In the genomic region with DNA sequence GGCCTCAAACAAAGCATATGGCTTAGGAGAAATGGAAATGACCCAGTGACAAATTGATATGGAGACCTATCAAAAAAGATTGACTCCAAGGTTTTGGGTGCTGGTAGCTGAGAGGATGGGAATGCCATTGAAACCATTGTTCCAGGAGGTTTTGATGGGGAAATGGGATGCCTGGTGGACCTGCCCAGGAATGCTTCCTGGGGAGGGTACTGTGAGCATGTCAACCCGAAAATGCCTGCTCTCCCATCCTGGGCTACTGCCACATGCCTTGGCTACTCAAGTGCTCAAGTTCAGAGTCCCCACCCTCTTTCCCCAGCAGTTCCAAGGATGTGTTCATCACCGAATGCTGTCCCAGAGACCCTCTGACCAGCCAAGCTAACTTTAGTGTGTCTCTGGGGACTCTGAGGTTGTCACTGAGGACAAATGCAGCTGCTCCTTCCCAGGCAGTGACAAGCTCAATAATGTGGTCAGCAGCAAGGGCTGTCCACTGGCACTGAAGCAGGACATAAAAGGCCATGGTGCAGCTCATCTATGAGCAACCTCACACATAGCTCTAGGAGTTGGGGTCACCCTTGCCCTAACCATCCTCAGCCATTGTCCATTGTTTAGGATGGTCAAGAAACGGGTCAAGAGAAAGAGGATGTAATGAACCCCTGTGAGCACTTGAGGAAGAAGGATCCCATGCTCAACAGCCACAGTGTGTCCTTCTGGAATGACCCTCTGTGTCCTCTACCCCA, we compare ENCODE assay signal across 17 cellular contexts.
DNase-seq lines count a peak whose midpoint lies in the region; ATAC-seq and TF ChIP-seq lines count a peak whose summit lies in the region.
"Had no signal": no experiment of that assay in that cellular context is flagged by ENCODE, and none has a peak within 500 bp of the region (broad histone marks: within the 10 kb centered on the region; RNA-seq: fewer than 3 reads in every experiment).

No MANE protein-coding gene starts in this region.

- no peak for TF ChIP-seq POLR2A in stomach (IDR thresholded peaks at IDR 0.05)

- DNase-seq in right atrium auricular region (ENCODE audit: low spot score): peak; percentile 48
- DNase-seq in left ventricle myocardium superior: no peak
- DNase-seq in islet precursor cell: peak; percentile 32
- no peak for DNase-seq in trophoblast cell
- no peak for DNase-seq in CD1c-positive myeloid dendritic cell (ENCODE audit: extremely low spot score)
- no peak for DNase-seq in OCI-M1 (lab: John Stamatoyannopoulos, UW)
- no peak for DNase-seq in stomach
- DNase-seq: DMS79, H7, HFFc6, Karpas-422, NCI-H1694, NCI-H2081, NCI-H2171, NCI-H524 treated with DMSO at 0.1 percent for 48 hours, SHP77 had no signal

- H2AK5ac ChIP-seq in trophoblast cell (ENCODE audit: low read length): peak overlapping the region; percentile 20

- H3K23ac ChIP-seq in trophoblast cell (ENCODE audit: low read length): no peak overlapping the region

- H3K4me3 ChIP-seq in right atrium auricular region (no peak overlapping the region), trophoblast cell (ENCODE audit: low read depth, low read length) (peak overlapping the region; percentile 5), stomach (no peak overlapping the region)

- H2BK5ac ChIP-seq in trophoblast cell (ENCODE audit: low read depth, low read length, poor library complexity): no peak overlapping the region

- H4K8ac ChIP-seq in trophoblast cell (ENCODE audit: low read depth, low read length): no peak overlapping the region

- no peak overlapping the region for H3K14ac ChIP-seq in trophoblast cell (ENCODE audit: low read length)

- WGBS in trophoblast cell (ENCODE audit: extremely low coverage, insufficient coverage, insufficient read length): no CpG with 5 or more reads among the region's 3 CpGs
- WGBS in stomach, 5 donors: 65 to 82% (median 77%) methylated on average over 3 of the region's 3 CpGs

- peak overlapping the region; percentile 41 for H4K91ac ChIP-seq in trophoblast cell (ENCODE audit: low read depth, low read length)

- H3K36me3 ChIP-seq in right atrium auricular region (no peaks in the 10 kb centered on the region), trophoblast cell (ENCODE audit: control insufficient read depth in 1 of 2, insufficient read depth in 2 of 2, low read length in 2 of 2) (peaks cover 0 to 2% of the 10 kb centered on the region in 2 experiments), stomach (no peaks in the 10 kb centered on the region)

- H3K9me3 ChIP-seq in right atrium auricular region (no peaks in the 10 kb centered on the region), trophoblast cell (ENCODE audit: insufficient read depth, low read depth, low read length) (peaks cover 2% of the 10 kb centered on the region), stomach (no peaks in the 10 kb centered on the region)

- H3K4ac ChIP-seq in trophoblast cell (ENCODE audit: low read depth, low read length): no peak overlapping the region

- ATAC-seq in left ventricle myocardium superior: no peak
- no peak for ATAC-seq in HG03457 (IDR thresholded peaks at IDR 0.05; ENCODE audit: unreplicated experiment)

- intact Hi-C loops in left ventricle myocardium superior (cut with micrococcal nuclease) (no loop called here), stomach (cut with DNase I; ENCODE audit: low total_unique reads) (no loop called here)

- peaks cover 33% of the 10 kb centered on the region for H3K79me1 ChIP-seq in trophoblast cell (ENCODE audit: low read length)

- H3K27me3 ChIP-seq in right atrium auricular region (no peaks in the 10 kb centered on the region), trophoblast cell (ENCODE audit: insufficient read depth, low read length) (no peaks in the 10 kb centered on the region), stomach (peaks cover 0 to 19% (median 0%) of the 10 kb centered on the region in 3 donors)

- TF ChIP-seq EP300 in stomach (IDR thresholded peaks at IDR 0.05): no peak

- no peak overlapping the region for H3K27ac ChIP-seq in right atrium auricular region
- no peak overlapping the region for H3K27ac ChIP-seq in trophoblast cell (ENCODE audit: low read depth, low read length)
- no peak overlapping the region for H3K27ac ChIP-seq in stomach

- TF ChIP-seq CTCF in right atrium auricular region (IDR thresholded peaks at IDR 0.05) (no peak), stomach (IDR thresholded peaks at IDR 0.05) (no peak)

- no peak overlapping the region for H3K18ac ChIP-seq in trophoblast cell (ENCODE audit: low read length)

- H4K12ac ChIP-seq in trophoblast cell (ENCODE audit: low read depth, low read length): no peak overlapping the region

- peak overlapping the region; percentile 38 for H2BK12ac ChIP-seq in trophoblast cell (ENCODE audit: low read length)

- peak overlapping the region; percentile 23 for H2BK120ac ChIP-seq in trophoblast cell (ENCODE audit: insufficient read depth, low read length, poor library complexity)

- no peak overlapping the region for H3K9ac ChIP-seq in trophoblast cell (ENCODE audit: low read length)

- no peak overlapping the region for H3K4me2 ChIP-seq in trophoblast cell (ENCODE audit: low read length)

- peaks cover 11% of the 10 kb centered on the region for H3K79me2 ChIP-seq in trophoblast cell (ENCODE audit: control insufficient read depth, insufficient read depth, low read length, poor library complexity)

- no peak overlapping the region for H2AFZ ChIP-seq in trophoblast cell (ENCODE audit: insufficient read depth, low read length, poor library complexity)

- H3K4me1 ChIP-seq in right atrium auricular region (no peaks in the 10 kb centered on the region), trophoblast cell (ENCODE audit: control insufficient read depth in 1 of 2, insufficient read depth in 2 of 2, low read length in 2 of 2) (peaks cover 31 to 37% of the 10 kb centered on the region in 2 experiments), stomach (no peaks in the 10 kb centered on the region)

Comparison
In these comparisons a context has a peak if more than half of its experiments do, and no peak if none do; other contexts are left out.
1. DNase-seq: peak in right atrium auricular region (single experiment) and islet precursor cell (single experiment); none in left ventricle myocardium superior (single experiment), trophoblast cell (0 of 2), CD1c-positive myeloid dendritic cell (single experiment), OCI-M1 (single experiment) and stomach (single experiment).